Comparison of ENCODE assay signal across 1 cellular context in genomic region chrX:131850964-131851363, GRCh38.
A peak's percentile ranks its signal among the peaks of the same experiment; 100 is the strongest.
TF ChIP-seq lines count a peak whose summit lies in the region.
"Not testable (repeated sequence)": the region's sequence is repeated elsewhere in the genome, so short reads cannot be mapped to it uniquely, and the experiment has no call there.

No MANE protein-coding gene starts in this region.

TF ChIP-seq in K562, 482 proteins besides CTCF, POLR2A, EP300 and RAD21 (continued from another document):
- TF ChIP-seq MGA (IDR thresholded peaks at IDR 0.05) = 0 out of 2 replicates have a peak, but pooled peaks have one; percentile 10
- peak; percentile 76 for TF ChIP-seq ZBTB40 (IDR thresholded peaks at IDR 0.05)
- not testable (repeated sequence) for TF ChIP-seq ZBTB40 (CRISPR knock-in tag; IDR thresholded peaks at IDR 0.05); ATF3 (CRISPR knock-in tag; conservative IDR thresholded peaks at IDR 0.05)
- 0 out of 2 replicates have a peak, but pooled peaks have one; percentile 18 for TF ChIP-seq CEBPB (tag; IDR thresholded peaks at IDR 0.05)
- peak; percentile 31 for TF ChIP-seq TCF3 (CRISPR knock-in tag; IDR thresholded peaks at IDR 0.05)
- peak; percentile 73; the same call in 1 of the 2 replicates for TF ChIP-seq CEBPG (CRISPR knock-in tag; IDR thresholded peaks at IDR 0.05)
- TF ChIP-seq CEBPG (tag; conservative IDR thresholded peaks at IDR 0.05 in 1 of 2, IDR thresholded peaks at IDR 0.05 in 1 of 2) = peak in 1 of 2 experiments; percentile 56; a peak in 2 of 4 replicates
- TF ChIP-seq CREM (IDR thresholded peaks at IDR 0.05; ENCODE audit: low read depth) = peak; percentile 26; the same call in 1 of the 2 replicates
- TF ChIP-seq ARID1B (IDR thresholded peaks at IDR 0.05) = 0 out of 2 replicates have a peak, but pooled peaks have one; percentile 18
- peak; percentile 58 for TF ChIP-seq ETV1 (tag; conservative IDR thresholded peaks at IDR 0.05; ENCODE audit: low read depth)
- peak; percentile 60; the same call in 1 of the 2 replicates for TF ChIP-seq ATF3 (IDR thresholded peaks at IDR 0.05)
- peak; percentile 22; the same call in 1 of the 2 replicates for TF ChIP-seq ZFX (CRISPR knock-in tag; IDR thresholded peaks at IDR 0.05)
- TF ChIP-seq GABPB1 (CRISPR knock-in tag; IDR thresholded peaks at IDR 0.05) = peak; percentile 74
- TF ChIP-seq CHAMP1 (IDR thresholded peaks at IDR 0.05) = 0 out of 2 replicates have a peak, but pooled peaks have one; percentile 36
- peak; percentile 33; the same call in 1 of the 2 replicates for TF ChIP-seq SMAD4 (CRISPR knock-in tag; conservative IDR thresholded peaks at IDR 0.05)
- peak; percentile 80 for TF ChIP-seq GABPA (tag; conservative IDR thresholded peaks at IDR 0.05; ENCODE audit: low read depth)
